In genomic region chr6:96897396-96898240, GRCh38 we compare ENCODE assay signal across 8 cellular contexts. TPM values are rescaled to one million over a fixed set of nuclear protein-coding genes. Genes with fewer than 3 reads are reported as not detected.
DNase-seq lines count a peak whose midpoint lies in the region; TF ChIP-seq lines count a peak whose summit lies in the region.

Gene NDUFAF4, minus strand, starts transcription at chr6:96897891. Its CDS starts 90 bp downstream, at chr6:96897801.

- H4K91ac ChIP-seq in mesenchymal stem cell (ENCODE audit: low read length), result peak within 1 kb of the TSS; percentile 18

- H3K79me1 ChIP-seq in mesenchymal stem cell (replicated peaks; ENCODE audit: low read length, poor library complexity, severe bottlenecking), result peaks cover 4% of the 10 kb centered on the region

- WGBS in mesenchymal stem cell, result under 1% methylated on average over 53 of the region's 71 CpGs

- peak within 1 kb of the TSS; percentile 59 for H2BK120ac ChIP-seq in mesenchymal stem cell (ENCODE audit: low read depth, low read length)

- TF ChIP-seq CTCF in GM20000 (IDR thresholded peaks at IDR 0.05; ENCODE audit: extremely low read depth, missing control alignments), result peak; percentile 79

- H3K9ac ChIP-seq in mesenchymal stem cell (ENCODE audit: low read length), result peak within 1 kb of the TSS; percentile 98

- no peak within 1 kb of the TSS for H2BK5ac ChIP-seq in mesenchymal stem cell (ENCODE audit: low read depth, low read length, poor library complexity, severe bottlenecking)

- H2AK5ac ChIP-seq in mesenchymal stem cell (ENCODE audit: low read length, severe bottlenecking), result no peak within 1 kb of the TSS

- H2BK12ac ChIP-seq in mesenchymal stem cell (ENCODE audit: low read length in 2 of 2), result peak within 1 kb of the TSS in 1 of 2 experiments; percentile 2

- no peaks in the 10 kb centered on the region for H3K27me3 ChIP-seq in effector memory CD4-positive, alpha-beta T cell (replicated peaks; ENCODE audit: control insufficient read depth, insufficient read depth, low read length, poor library complexity, severe bottlenecking)
- no peaks in the 10 kb centered on the region for H3K27me3 ChIP-seq in mesenchymal stem cell (ENCODE audit: control insufficient read depth in 1 of 2, insufficient read depth in 1 of 2, low read length in 2 of 2)

- no peak within 1 kb of the TSS for H2BK15ac ChIP-seq in mesenchymal stem cell (ENCODE audit: low read depth, poor library complexity, severe bottlenecking)

- H3K4me3 ChIP-seq in effector memory CD4-positive, alpha-beta T cell (ENCODE audit: insufficient read depth, low read depth, low read length, poor library complexity, severe bottlenecking), result peak within 1 kb of the TSS; percentile 94
- H3K4me3 ChIP-seq in mesenchymal stem cell (ENCODE audit: insufficient read depth in 1 of 2, low read depth in 1 of 2, low read length in 2 of 2), result peak within 1 kb of the TSS; percentile 80 to 98

- H3K14ac ChIP-seq in mesenchymal stem cell (ENCODE audit: low read length in 2 of 2), result peak within 1 kb of the TSS in 1 of 2 experiments; percentile 55

- H3K18ac ChIP-seq in mesenchymal stem cell (ENCODE audit: low read depth in 1 of 2, low read length in 2 of 2), result peak within 1 kb of the TSS; percentile 52 to 86

- peak within 1 kb of the TSS; percentile 49 for H4K8ac ChIP-seq in mesenchymal stem cell (ENCODE audit: low read length)

- H3K36me3 ChIP-seq in effector memory CD4-positive, alpha-beta T cell (ENCODE audit: control insufficient read depth, insufficient read depth, low read length), result peaks cover 13% of the 10 kb centered on the region
- H3K36me3 ChIP-seq in mesenchymal stem cell (ENCODE audit: control insufficient read depth in 1 of 2, insufficient read depth in 2 of 2, low read depth in 1 of 2, low read length in 2 of 2), result peaks cover 0 to 34% of the 10 kb centered on the region in 2 experiments

- peak within 1 kb of the TSS; percentile 94 for H3K27ac ChIP-seq in effector memory CD4-positive, alpha-beta T cell (ENCODE audit: insufficient read depth, low read length, poor library complexity, severe bottlenecking)
- H3K27ac ChIP-seq in mesenchymal stem cell (ENCODE audit: low read length, poor library complexity, severe bottlenecking), result peak within 1 kb of the TSS; percentile 87

- no peak within 1 kb of the TSS for H3K23ac ChIP-seq in mesenchymal stem cell (ENCODE audit: low read length in 2 of 2)

- CTCF ChIA-PET in activated CD8-positive, alpha-beta memory T cell treated with anti-CD3 and anti-CD28 coated beads for 36 hours (lab: Charles Lee), result interaction anchor here (0.7 to 3.3 kb wide), 6 partner anchors 10 to 161 kb away, joined by 3 to 18 read pairs (median 4); no protein-coding TSS in a partner anchor

- H3K4ac ChIP-seq in mesenchymal stem cell (ENCODE audit: low read depth in 1 of 2, low read length in 2 of 2), result peak within 1 kb of the TSS; percentile 9 to 88

- peaks cover 8% of the 10 kb centered on the region for H3K4me1 ChIP-seq in effector memory CD4-positive, alpha-beta T cell (ENCODE audit: control insufficient read depth, insufficient read depth, low read length, poor library complexity, severe bottlenecking)
- H3K4me1 ChIP-seq in mesenchymal stem cell (ENCODE audit: control insufficient read depth, insufficient read depth, low read depth, low read length), result peaks cover 1% of the 10 kb centered on the region

- DNase-seq in COR-L47 (lab: John Stamatoyannopoulos, UW) (peak; percentile 96), GM20000 (ENCODE audit: low spot score) (peak; percentile 92), HT-29 (ENCODE audit: low spot score) (peak; percentile 92), mesenchymal stem cell (peak; percentile 95)
- peak; percentile 91 for DNase-seq in NK-92 treated with Interleukin-12 subunit alpha and Interleukin-12 subunit beta, amount 100 ng/mL, for 24 hours (lab: John Stamatoyannopoulos, UW)
- DNase-seq in effector memory CD4-positive, alpha-beta T cell, result peak; percentile 90 to 95 (median 93)
- DNase-seq in stimulated activated CD8-positive, alpha-beta memory T cell treated with anti-CD3 and anti-CD28 coated beads, Interleukin-12 subunit alpha, Interleukin-12 subunit beta, amount 100 ng/mL, for 4 hours (ENCODE audit: low read depth), result peak; percentile 94

- POLR2A ChIA-PET in activated CD8-positive, alpha-beta memory T cell treated with anti-CD3 and anti-CD28 coated beads for 36 hours (lab: Charles Lee), result no interaction called here

- H2AFZ ChIP-seq in mesenchymal stem cell (ENCODE audit: low read depth, low read length), result peak within 1 kb of the TSS; percentile 98

- H3K9me3 ChIP-seq in effector memory CD4-positive, alpha-beta T cell (ENCODE audit: control insufficient read depth, low read length), result no peaks in the 10 kb centered on the region
- no peaks in the 10 kb centered on the region for H3K9me3 ChIP-seq in mesenchymal stem cell (ENCODE audit: control insufficient read depth, low read length)

- H3K4me2 ChIP-seq in mesenchymal stem cell (ENCODE audit: low read length, poor library complexity, severe bottlenecking), result peak within 1 kb of the TSS; percentile 94

RNA-seq across cellular contexts. Expression of gene NDUFAF4, which starts in this region (rescaled TPM):
- 10.3 and 11.8 TPM in 2 replicates for total RNA-seq in HT-29 (2014; rRNA removed; shearing (Covaris generic))
- total RNA-seq in activated CD8-positive, alpha-beta memory T cell treated with anti-CD3 and anti-CD28 coated beads for 36 hours, result 10 to 100 TPM; 82.3 to 83.6 TPM
- polyA plus RNA-seq in mesenchymal stem cell (2013, experiment 1 of 2), result 32.0 TPM
- polyA plus RNA-seq in mesenchymal stem cell (2013, experiment 2 of 2), result 33.7 TPM

Comparison
In these comparisons a context has a peak if more than half of its experiments do, and no peak if none do; other contexts are left out.
1. Peak in every context shown above with its lines: DNase-seq, H3K4me3 ChIP-seq and H3K27ac ChIP-seq.